8 cellular contexts compared by ENCODE assay signal in genomic region chr5:177447066-177447610, GRCh38. TPM values are rescaled to one million over a fixed set of nuclear protein-coding genes. Genes with fewer than 3 reads are reported as not detected.
DNase-seq lines count a peak whose midpoint lies in the region; ATAC-seq and TF ChIP-seq lines count a peak whose summit lies in the region.

No MANE protein-coding gene starts in this region.

- H3K36me3 ChIP-seq in HUES64 (ENCODE audit: insufficient read depth, low read length) (no peaks in the 10 kb centered on the region), SK-N-MC (ENCODE audit: insufficient read depth, low read length) (no peaks in the 10 kb centered on the region), adrenal gland (replicated peaks in 1 of 2) (no peaks in the 10 kb centered on the region)

- H3K9me3 ChIP-seq in HUES64 (ENCODE audit: insufficient read depth, low read depth, low read length) (no peaks in the 10 kb centered on the region), SK-N-MC (ENCODE audit: low read depth, low read length) (no peaks in the 10 kb centered on the region), adrenal gland (replicated peaks in 1 of 3) (no peaks in the 10 kb centered on the region), right cardiac atrium (ENCODE audit: control insufficient read depth, low read length) (no peaks in the 10 kb centered on the region)

- H3K4me1 ChIP-seq in HUES64 (ENCODE audit: insufficient read depth, low read length) (peaks cover 12% of the 10 kb centered on the region), adrenal gland (replicated peaks in 1 of 2) (peaks cover 18 to 20% of the 10 kb centered on the region in 2 donors), right cardiac atrium (ENCODE audit: control insufficient read depth, insufficient read depth, low read length) (no peaks in the 10 kb centered on the region)

- H3K9ac ChIP-seq in HUES64 (ENCODE audit: low read depth, low read length) (peak overlapping the region; percentile 85), SK-N-MC (ENCODE audit: insufficient read length) (peak overlapping the region; percentile 70)

- H3K4me3 ChIP-seq in HUES64 (ENCODE audit: low read length) (peak overlapping the region; percentile 63), SK-N-MC (peak overlapping the region; percentile 88), adrenal gland (peak overlapping the region in 3 of 4 donors; percentile 7 to 77 (median 13)), right cardiac atrium (ENCODE audit: low read length) (peak overlapping the region; percentile 72), retinal pigment epithelial cell (ENCODE audit: low read length) (peak overlapping the region; percentile 36)

- WGBS in HUES64: under 1% methylated on average over 40 of the region's 52 CpGs
- 0 to 1% (median 0%) methylated on average over 9 to 46 of the region's 52 CpGs; no CpG with 5 or more reads in 1 of the 4 donors for WGBS in adrenal gland, 4 donors
- 1% methylated on average over 48 of the region's 52 CpGs for WGBS in right cardiac atrium

- TF ChIP-seq POLR2A in adrenal gland (IDR thresholded peaks at IDR 0.05): no peak

- DNase-seq in DMS53 treated with DMSO at 0.1 percent for 48 hours (lab: John Stamatoyannopoulos, UW; ENCODE audit: unreplicated experiment) (peak; percentile 35), SK-N-MC (ENCODE audit: low read depth, low spot score) (no peak), adrenal gland (peak; percentile 44 to 76 (median 59)), right cardiac atrium (peak; percentile 52 to 76 (median 75)), retinal pigment epithelial cell (ENCODE audit: low read depth) (no peak), epidermal melanocyte (ENCODE audit: insufficient read length, low spot score) (no peak)

- intact Hi-C loops in adrenal gland (cut with DNase I): no loop called here
- intact Hi-C loops in right cardiac atrium (cut with DNase I): no loop called here

- H3K27me3 ChIP-seq in HUES64 (ENCODE audit: insufficient read depth, low read length) (peaks cover 5% of the 10 kb centered on the region), adrenal gland (no peaks in the 10 kb centered on the region), right cardiac atrium (ENCODE audit: control insufficient read depth, insufficient read depth) (no peaks in the 10 kb centered on the region)

- no peak for TF ChIP-seq CTCF in adrenal gland (IDR thresholded peaks at IDR 0.05)
- TF ChIP-seq CTCF in retinal pigment epithelial cell (conservative IDR thresholded peaks at IDR 0.05; ENCODE audit: low read depth, low read length): no peak

- H3K27ac ChIP-seq in HUES64 (ENCODE audit: low read depth, low read length): peak overlapping the region; percentile 73
- no peak overlapping the region for H3K27ac ChIP-seq in SK-N-MC
- H3K27ac ChIP-seq in adrenal gland: peak overlapping the region in 3 of 5 donors; percentile 33 to 79 (median 71)
- H3K27ac ChIP-seq in right cardiac atrium (ENCODE audit: low read length): no peak overlapping the region

- ATAC-seq in GM21515 (IDR thresholded peaks at IDR 0.05; ENCODE audit: unreplicated experiment) (peak; percentile 24), right cardiac atrium (peak; percentile 6 to 15)

RNA-seq across cellular contexts. Expression of gene PRR7, which starts 0.5 kb away (rescaled TPM):
- polyA plus RNA-seq in HUES64 (2013, experiment 1 of 2): 5.5 TPM
- 7.7 TPM for polyA plus RNA-seq in HUES64 (2013, experiment 2 of 2)
- total RNA-seq in adrenal gland (10 to 100 TPM in 1 of 8 donors, 1 to 10 TPM in 7; 3.8 to 13.5 (median 6.9) TPM), right cardiac atrium (under 1 TPM in 3 of 4 donors, not detected in 1; 0.33 to 0.45 (median 0.35) TPM)
- polyA plus RNA-seq in adrenal gland (1 to 10 TPM in 2 of 3 donors, not detected in 1; 5.4 to 9.8 TPM), right cardiac atrium (0.27 TPM)

RNA-seq across cellular contexts. Expression of gene GRK6, which starts 20.7 kb away (rescaled TPM):
- 25.2 TPM for polyA plus RNA-seq in HUES64 (2013, experiment 1 of 2)
- 29.3 TPM for polyA plus RNA-seq in HUES64 (2013, experiment 2 of 2)
- total RNA-seq in adrenal gland (10 to 100 TPM; 16.2 to 31.9 (median 24.6) TPM), right cardiac atrium (10 to 100 TPM; 13.2 to 16.9 (median 15.5) TPM)
- polyA plus RNA-seq in adrenal gland (10 to 100 TPM in 2 of 3 donors, 1 to 10 TPM in 1; 3.5 to 15.3 (median 11.2) TPM), right cardiac atrium (7.4 TPM)

RNA-seq across cellular contexts. Expression of gene DBN1, which starts 26.3 kb away (rescaled TPM):
- polyA plus RNA-seq in HUES64 (2013, experiment 1 of 2): 252 TPM
- polyA plus RNA-seq in HUES64 (2013, experiment 2 of 2): 228 TPM
- total RNA-seq in adrenal gland (10 to 100 TPM; 11.5 to 17.5 (median 12.6) TPM), right cardiac atrium (10 to 100 TPM; 15.3 to 44.8 (median 25.3) TPM)
- polyA plus RNA-seq in adrenal gland (10 to 100 TPM in 2 of 3 donors, 1 to 10 TPM in 1; 5.1 to 47.1 (median 19.1) TPM), right cardiac atrium (17.7 TPM)

RNA-seq across cellular contexts. Expression of gene F12, which starts 37.8 kb away (rescaled TPM):
- polyA plus RNA-seq in HUES64 (2013, experiment 1 of 2): 0.60 TPM
- polyA plus RNA-seq in HUES64 (2013, experiment 2 of 2): 1.4 TPM
- total RNA-seq in adrenal gland (under 1 TPM in 6 of 8 donors, not detected in 2; 0.11 to 0.69 (median 0.28) TPM), right cardiac atrium (under 1 TPM; 0.17 to 0.34 (median 0.26) TPM)
- polyA plus RNA-seq in adrenal gland (under 1 TPM in 2 of 3 donors, not detected in 1; 0.47 to 0.80 TPM), right cardiac atrium (0.27 TPM)

RNA-seq across cellular contexts. Expression of gene PFN3, which starts 46.7 kb away (rescaled TPM):
- polyA plus RNA-seq in HUES64 (2013, experiment 1 of 2): not detected
- not detected for polyA plus RNA-seq in HUES64 (2013, experiment 2 of 2)
- total RNA-seq in adrenal gland: not detected
- polyA plus RNA-seq in adrenal gland: not detected
- total RNA-seq in right cardiac atrium: not detected
- not detected for polyA plus RNA-seq in right cardiac atrium

Comparison
In these comparisons a context has a peak if more than half of its experiments do, and no peak if none do; other contexts are left out.
1. DNase-seq: peak in DMS53 treated with DMSO at 0.1 percent for 48 hours (single experiment), adrenal gland (7 of 7) and right cardiac atrium (3 of 3); none in SK-N-MC (single experiment), retinal pigment epithelial cell (single experiment) and epidermal melanocyte (single experiment).
2. H3K27ac ChIP-seq: peak in HUES64 (single experiment) and adrenal gland (3 of 5); none in SK-N-MC (single experiment) and right cardiac atrium (single experiment).
3. H3K4me3 ChIP-seq: peak in every context shown above with its lines; median percentile 88 in SK-N-MC; 72 in right cardiac atrium; 63 in HUES64; 36 in retinal pigment epithelial cell; 13 in adrenal gland.